ENCODE assay signal across 8 cellular contexts in genomic region chr6:108835218-108835850, GRCh38. TPM values are rescaled to one million over a fixed set of nuclear protein-coding genes. Genes with fewer than 3 reads are reported as not detected.
DNase-seq lines count a peak whose midpoint lies in the region; ATAC-seq lines count a peak whose summit lies in the region.

No MANE protein-coding gene starts in this region.

- DNase-seq in NCI-H2081 (lab: John Stamatoyannopoulos, UW) (peak; percentile 27 to 33), NCI-H2081 treated with DMSO at 0.1 percent for 48 hours (lab: John Stamatoyannopoulos, UW) (no peak), NCI-H345 treated with DMSO at 0.1 percent for 48 hours (lab: John Stamatoyannopoulos, UW; ENCODE audit: unreplicated experiment) (peak; percentile 60), left colon (peak; percentile 83 to 93)
- DNase-seq in activated CD4-positive, alpha-beta T cell treated with anti-CD3 and anti-CD28 coated beads for 1 hour = peak; percentile 74
- peak; percentile 69 to 74 for DNase-seq in central memory CD8-positive, alpha-beta T cell (ENCODE audit: low spot score in 2 of 2)
- DNase-seq in stimulated activated CD4-positive, alpha-beta T cell treated with anti-CD3 and anti-CD28 coated beads, Interleukin-4, amount 100 ng/mL, for 1 hour = peak; percentile 84

- H3K27ac Mint-ChIP-seq in central memory CD8-positive, alpha-beta T cell (ENCODE audit: low read depth) = no peak overlapping the region

- no peak overlapping the region for H3K4me3 Mint-ChIP-seq in central memory CD8-positive, alpha-beta T cell

- peaks cover 37% of the 10 kb centered on the region for H3K4me1 Mint-ChIP-seq in central memory CD8-positive, alpha-beta T cell

- ATAC-seq in HG03135 (IDR thresholded peaks at IDR 0.05; ENCODE audit: unreplicated experiment) = peak; percentile 80
- ATAC-seq in central memory CD8-positive, alpha-beta T cell (replicated peaks; ENCODE audit: extremely low read depth, poor library complexity, severe bottlenecking) = peak; percentile 88
- ATAC-seq in left colon = peak; percentile 99

- intact Hi-C loops in left colon (cut with DNase I, micrococcal nuclease) = loop anchor here (10.0 kb wide), 2 partner anchors 51 to 291 kb away; no protein-coding TSS in a partner anchor

- H3K36me3 Mint-ChIP-seq in central memory CD8-positive, alpha-beta T cell (ENCODE audit: insufficient read depth) = peaks cover 3% of the 10 kb centered on the region

- no peaks in the 10 kb centered on the region for H3K27me3 Mint-ChIP-seq in central memory CD8-positive, alpha-beta T cell

- H3K9me3 Mint-ChIP-seq in central memory CD8-positive, alpha-beta T cell = no peaks in the 10 kb centered on the region

RNA-seq across cellular contexts. Expression of gene ARMC2, which starts 12.9 kb away (rescaled TPM):
- total RNA-seq in left colon = 1 to 10 TPM; 3.4 to 3.8 TPM
